Comparison of ENCODE assay signal across 25 cellular contexts in genomic region chr3:72092778-72093177, GRCh38.
DNase-seq lines count a peak whose midpoint lies in the region; ATAC-seq and TF ChIP-seq lines count a peak whose summit lies in the region.
"Had no signal": no experiment of that assay in that cellular context is flagged by ENCODE, and none has a peak within 500 bp of the region (broad histone marks: within the 10 kb centered on the region; RNA-seq: fewer than 3 reads in every experiment).

No MANE protein-coding gene starts in this region.

- no peak for TF ChIP-seq CTCF in GM12865 (IDR thresholded peaks at IDR 0.05; ENCODE audit: insufficient read depth, low read depth, low read length, missing control alignments)
- TF ChIP-seq CTCF in OCI-LY7 (conservative IDR thresholded peaks at IDR 0.05; ENCODE audit: low read length) = peak; percentile 75
- no peak for TF ChIP-seq CTCF in spleen (IDR thresholded peaks at IDR 0.05 in 8 of 11, conservative IDR thresholded peaks at IDR 0.05 in 3 of 11)

- H3K4me2 ChIP-seq in OCI-LY7 (ENCODE audit: low read length) = peak overlapping the region; percentile 52
- H3K4me2 ChIP-seq: hepatocyte, smooth muscle cell had no signal

- no peak overlapping the region for H3K4me3 Mint-ChIP-seq in memory B cell
- H3K4me3 Mint-ChIP-seq: activated CD4-positive, alpha-beta T cell treated with anti-CD3 and anti-CD28 coated beads, Interleukin-2, amount 10 ng/mL, durations not matched to agents 24 days and 14 days; activated naive CD8-positive, alpha-beta T cell treated with anti-CD3 and anti-CD28 coated beads, Interleukin-2, amount 10 ng/mL, durations not matched to agents 7 days and 5 days; CD4-positive, alpha-beta memory T cell; natural killer cell; T-cell had no signal

- BruUV-seq in OCI-LY7 (replicated peaks; lab: Mats Ljungman, UMichigan) = no TSS peak

- WGBS in spleen, 5 donors = 75 to 93% (median 84%) methylated on average over 7 of the region's 7 CpGs

- H4K20me1 ChIP-seq in OCI-LY7 (ENCODE audit: insufficient read depth, low read length) = no peaks in the 10 kb centered on the region

- H3K27me3 ChIP-seq in HAP-1 (ENCODE audit: low read depth) (no peaks in the 10 kb centered on the region), spleen (replicated peaks in 1 of 7) (no peaks in the 10 kb centered on the region)
- H3K27me3 ChIP-seq: hepatocyte, left lung had no signal

- H3K9me3 Mint-ChIP-seq in memory B cell = no peaks in the 10 kb centered on the region
- H3K9me3 Mint-ChIP-seq: activated CD4-positive, alpha-beta T cell treated with anti-CD3 and anti-CD28 coated beads, Interleukin-2, amount 10 ng/mL, durations not matched to agents 24 days and 14 days; activated naive CD8-positive, alpha-beta T cell treated with anti-CD3 and anti-CD28 coated beads, Interleukin-2, amount 10 ng/mL, durations not matched to agents 7 days and 5 days; activated T-helper 2 cell treated with anti-CD3 and anti-CD28 coated beads, Interferon-gamma antibody, Interleukin-2, Interleukin-4, amounts not matched to agents 10 μg/mL and 5 μg/mL and 100 μg/mL, durations not matched to agents 14 hours and 24 hours and 36 hours; CD4-positive, alpha-beta memory T cell; natural killer cell; T-cell had no signal

- POLR2A ChIA-PET in OCI-LY7 (lab: Charles Lee) = interaction anchor here (0.5 to 2.0 kb wide), 8 partner anchors 10 to 705 kb away, joined by 3 to 12 read pairs (median 4); no protein-coding TSS in a partner anchor

- peak overlapping the region; percentile 83 for H2AFZ ChIP-seq in OCI-LY7 (ENCODE audit: low read length)
- H2AFZ ChIP-seq: hepatocyte had no signal

- H3K4me1 ChIP-seq in HAP-1 (no peaks in the 10 kb centered on the region), OCI-LY7 (ENCODE audit: insufficient read depth, low read length, poor library complexity, severe bottlenecking) (peaks cover 76% of the 10 kb centered on the region), spleen (peaks cover 0 to 10% (median 2%) of the 10 kb centered on the region in 6 donors)
- H3K4me1 ChIP-seq: left lung had no signal

- no peaks in the 10 kb centered on the region for H3K79me2 ChIP-seq in OCI-LY7 (ENCODE audit: insufficient read depth, low read depth, low read length)
- H3K79me2 ChIP-seq: hepatocyte had no signal

- H3K36me3 Mint-ChIP-seq in memory B cell = no peaks in the 10 kb centered on the region
- H3K36me3 Mint-ChIP-seq: activated naive CD8-positive, alpha-beta T cell treated with anti-CD3 and anti-CD28 coated beads, Interleukin-2, amount 10 ng/mL, durations not matched to agents 7 days and 5 days; CD4-positive, alpha-beta memory T cell; natural killer cell; T-cell had no signal

- peak; percentile 65 for DNase-seq in GM12865 (ENCODE audit: low read depth)
- DNase-seq in HAP-1 (ENCODE audit: low spot score in 2 of 2) = peak; percentile 14 to 35
- peak; percentile 71 for DNase-seq in OCI-LY7 (ENCODE audit: low spot score)
- no peak for DNase-seq in memory B cell (ENCODE audit: low spot score in 2 of 2)
- no peak for DNase-seq in spleen
- DNase-seq in NCI-H1436 (lab: John Stamatoyannopoulos, UW) = no peak
- DNase-seq: activated CD4-positive, alpha-beta T cell treated with anti-CD3 and anti-CD28 coated beads, Interleukin-2, amount 10 ng/mL, durations not matched to agents 24 days and 14 days; activated naive CD8-positive, alpha-beta T cell treated with anti-CD3 and anti-CD28 coated beads, Interleukin-2, amount 10 ng/mL, durations not matched to agents 7 days and 5 days; CD4-positive, alpha-beta memory T cell; cerebellar nuclear complex; DMS153; foreskin fibroblast; left lung; midbrain; natural killer cell; NCI-H2171 treated with DMSO at 0.1 percent for 48 hours; stimulated activated CD4-positive, alpha-beta T cell treated with anti-CD3 and anti-CD28 coated beads, Interleukin-2, amount 100 ng/mL, for 48 hours; stimulated activated naive CD4-positive, alpha-beta T cell; T-cell had no signal

- no peaks in the 10 kb centered on the region for H3K9me2 ChIP-seq in OCI-LY7 (ENCODE audit: insufficient read depth, low read length)

- H3K27ac ChIP-seq in OCI-LY7 (ENCODE audit: low read depth, low read length, poor library complexity, severe bottlenecking) (peak overlapping the region; percentile 53), spleen (no peak overlapping the region)
- H3K27ac ChIP-seq: hepatocyte, left lung, thoracic aorta had no signal

- ATAC-seq in memory B cell (ENCODE audit: low read depth) (peak; percentile 58), GM21825 (IDR thresholded peaks at IDR 0.05; ENCODE audit: unreplicated experiment) (no peak)
- ATAC-seq: left lung, natural killer cell, Right ventricle myocardium inferior, T-cell had no signal

- in situ Hi-C loops in HAP-1 (cut with MboI; ENCODE audit: low sequenced_read_pairs) = no loop called here

- CTCF ChIA-PET in OCI-LY7 (lab: Charles Lee; ENCODE audit: unreplicated experiment) = interaction anchor here (0.9 to 1.9 kb wide), 5 partner anchors 11 to 174 kb away, joined by 3 to 8 read pairs (median 5); no protein-coding TSS in a partner anchor

- peaks cover 23% of the 10 kb centered on the region for H3K4me1 Mint-ChIP-seq in memory B cell
- H3K4me1 Mint-ChIP-seq: CD4-positive, alpha-beta memory T cell; natural killer cell had no signal

- H3K27ac Mint-ChIP-seq in memory B cell = peak overlapping the region; percentile 3
- H3K27ac Mint-ChIP-seq: activated CD4-positive, alpha-beta T cell treated with anti-CD3 and anti-CD28 coated beads, Interleukin-2, amount 10 ng/mL, durations not matched to agents 24 days and 14 days; activated naive CD8-positive, alpha-beta T cell treated with anti-CD3 and anti-CD28 coated beads, Interleukin-2, amount 10 ng/mL, durations not matched to agents 7 days and 5 days; activated T-helper 2 cell treated with anti-CD3 and anti-CD28 coated beads, Interferon-gamma antibody, Interleukin-2, Interleukin-4, amounts not matched to agents 10 μg/mL and 5 μg/mL and 100 μg/mL, durations not matched to agents 14 hours and 24 hours and 36 hours; natural killer cell; T-cell had no signal

- H3K27me3 Mint-ChIP-seq in memory B cell = peaks cover 7% of the 10 kb centered on the region
- H3K27me3 Mint-ChIP-seq: activated CD4-positive, alpha-beta T cell treated with anti-CD3 and anti-CD28 coated beads, Interleukin-2, amount 10 ng/mL, durations not matched to agents 24 days and 14 days; CD4-positive, alpha-beta memory T cell; T-cell had no signal

- H3K4me3 ChIP-seq in GM12865 (ENCODE audit: low read depth, low read length) (no peak overlapping the region), HAP-1 (no peak overlapping the region), OCI-LY7 (ENCODE audit: low read depth, low read length, poor library complexity, severe bottlenecking) (peak overlapping the region; percentile 2), spleen (no peak overlapping the region)
- H3K4me3 ChIP-seq: hepatocyte, left lung, smooth muscle cell, thoracic aorta had no signal

- no peaks in the 10 kb centered on the region for H3K9me3 ChIP-seq in HAP-1
- no peaks in the 10 kb centered on the region for H3K9me3 ChIP-seq in OCI-LY7 (ENCODE audit: low read length)
- no peaks in the 10 kb centered on the region for H3K9me3 ChIP-seq in spleen
- H3K9me3 ChIP-seq: left lung, thoracic aorta had no signal

- no peaks in the 10 kb centered on the region for H3K36me3 ChIP-seq in HAP-1 (replicated peaks)
- H3K36me3 ChIP-seq in OCI-LY7 (ENCODE audit: insufficient read depth, low read length) = no peaks in the 10 kb centered on the region
- no peaks in the 10 kb centered on the region for H3K36me3 ChIP-seq in spleen
- H3K36me3 ChIP-seq: left lung, thoracic aorta had no signal

- intact Hi-C loops in OCI-LY7 (cut with micrococcal nuclease; ENCODE audit: unreplicated experiment) = no loop called here
- intact Hi-C loops in spleen (cut with DNase I; ENCODE audit: low total_unique reads) = no loop called here

- no peak for TF ChIP-seq POLR2A in spleen (IDR thresholded peaks at IDR 0.05)

Comparison
In these comparisons a context has a peak if more than half of its experiments do, and no peak if none do; other contexts are left out.
1. DNase-seq: peak in GM12865 (single experiment), HAP-1 (2 of 2) and OCI-LY7 (single experiment); none in memory B cell (0 of 2), spleen (single experiment) and NCI-H1436 (single experiment).